Comparison of ENCODE assay signal across 1 cellular context in genomic region chr5:64632251-64632650, GRCh38.
TF ChIP-seq lines count a peak whose summit lies in the region.

No MANE protein-coding gene starts in this region.

TF ChIP-seq in HEK293, 187 proteins besides CTCF, POLR2A, EP300 and RAD21 (continued from another document and continues in another):
- TF ChIP-seq PRDM6 (tag by site-specific recombination; IDR thresholded peaks at IDR 0.05) (peak; percentile 95), ZNF76 (tag by site-specific recombination; IDR thresholded peaks at IDR 0.05; ENCODE audit: borderline replicate concordance, low read depth) (no peak), SP2 (tag by site-specific recombination; IDR thresholded peaks at IDR 0.05) (peak; percentile 16; the same call in 1 of the 2 replicates), IKZF3 (tag by site-specific recombination; IDR thresholded peaks at IDR 0.05) (0 out of 2 replicates have a peak, but pooled peaks have one; percentile 19), SP7 (tag by site-specific recombination; IDR thresholded peaks at IDR 0.05) (peak; percentile 61), BCL11B (tag by site-specific recombination; IDR thresholded peaks at IDR 0.05; ENCODE audit: low read depth) (no peak; the same call in 1 of the 2 replicates), HOXD13 (CRISPR knock-in tag; IDR thresholded peaks at IDR 0.05; ENCODE audit: borderline replicate concordance) (no peak), MZF1 (tag by site-specific recombination; IDR thresholded peaks at IDR 0.05; ENCODE audit: borderline replicate concordance) (peak; percentile 34; the same call in 1 of the 2 replicates), ZNF449 (tag by site-specific recombination; IDR thresholded peaks at IDR 0.05) (no peak), ZBTB44 (tag by site-specific recombination; IDR thresholded peaks at IDR 0.05) (peak; percentile 32; the same call in 1 of the 2 replicates), REPIN1 (tag by site-specific recombination; IDR thresholded peaks at IDR 0.05; ENCODE audit: low read depth) (no peak), PATZ1 (tag by site-specific recombination; IDR thresholded peaks at IDR 0.05) (0 out of 2 replicates have a peak, but pooled peaks have one; percentile 37), ZNF558 (tag by site-specific recombination; IDR thresholded peaks at IDR 0.05) (0 out of 2 replicates have a peak, but pooled peaks have one; percentile 37), SCRT2 (tag by site-specific recombination; IDR thresholded peaks at IDR 0.05) (no peak), ZNF280D (tag by site-specific recombination; IDR thresholded peaks at IDR 0.05) (no peak), WT1 (tag by site-specific recombination; IDR thresholded peaks at IDR 0.05) (peak; percentile 27; the same call in 1 of the 2 replicates), FEZF1 (tag by site-specific recombination; IDR thresholded peaks at IDR 0.05) (peak; percentile 93), TRIM28 (IDR thresholded peaks at IDR 0.05; ENCODE audit: borderline replicate concordance, low read length) (peak; percentile 44; the same call in 1 of the 2 replicates), ZNF202 (tag by site-specific recombination; IDR thresholded peaks at IDR 0.05; ENCODE audit: borderline replicate concordance) (no peak), ZNF692 (tag by site-specific recombination; IDR thresholded peaks at IDR 0.05) (peak; percentile 88), ZSCAN4 (tag by site-specific recombination; IDR thresholded peaks at IDR 0.05) (no peak), MYNN (tag by site-specific recombination; IDR thresholded peaks at IDR 0.05; ENCODE audit: borderline replicate concordance) (no peak), ZBTB11 (tag by site-specific recombination; conservative IDR thresholded peaks at IDR 0.05; ENCODE audit: low read depth) (no peak), ZEB2 (tag by site-specific recombination; IDR thresholded peaks at IDR 0.05) (no peak), ZNF501 (tag by site-specific recombination; IDR thresholded peaks at IDR 0.05) (peak; percentile 29; the same call in 1 of the 2 replicates), GLIS1 (tag by site-specific recombination; IDR thresholded peaks at IDR 0.05) (peak; percentile 71), PRDM10 (tag by site-specific recombination; IDR thresholded peaks at IDR 0.05) (peak; percentile 83), ZNF548 (tag by site-specific recombination; IDR thresholded peaks at IDR 0.05) (no peak), ZNF174 (tag by site-specific recombination; IDR thresholded peaks at IDR 0.05) (no peak), ZNF48 (tag by site-specific recombination; IDR thresholded peaks at IDR 0.05) (no peak), ZFP69B (tag by site-specific recombination; IDR thresholded peaks at IDR 0.05) (peak; percentile 57; the same call in 1 of the 2 replicates), PRDM1 (tag by site-specific recombination; IDR thresholded peaks at IDR 0.05) (peak; percentile 56; the same call in 1 of the 2 replicates), ZXDB (tag by site-specific recombination; IDR thresholded peaks at IDR 0.05) (0 out of 2 replicates have a peak, but pooled peaks have one; percentile 31), OVOL3 (tag by site-specific recombination; IDR thresholded peaks at IDR 0.05) (no peak), ZNF561 (tag by site-specific recombination; IDR thresholded peaks at IDR 0.05; ENCODE audit: borderline replicate concordance) (peak; percentile 38; the same call in 1 of the 2 replicates), EGR2 (tag by site-specific recombination; IDR thresholded peaks at IDR 0.05; ENCODE audit: low read depth) (peak; percentile 76; the same call in 1 of the 2 replicates)
